In genomic region chr17:80468222-80468621, GRCh38 we compare ENCODE assay signal across 25 cellular contexts. TPM values are rescaled to one million over a fixed set of nuclear protein-coding genes. Genes with fewer than 3 reads are reported as not detected.
DNase-seq lines count a peak whose midpoint lies in the region; ATAC-seq and TF ChIP-seq lines count a peak whose summit lies in the region.
"Had no signal": no experiment of that assay in that cellular context is flagged by ENCODE, and none has a peak within 500 bp of the region (broad histone marks: within the 10 kb centered on the region; RNA-seq: fewer than 3 reads in every experiment).

No MANE protein-coding gene starts in this region.

- no peak overlapping the region for H3K4me2 ChIP-seq in SK-N-SH
- H3K4me2 ChIP-seq: smooth muscle cell had no signal

- H3K4me3 ChIP-seq in H7 (ENCODE audit: insufficient read depth, low read depth, low read length) (no peak overlapping the region), SK-N-SH (ENCODE audit: low read depth in 2 of 2, low read length in 1 of 2) (no peak overlapping the region), dorsolateral prefrontal cortex (peak overlapping the region in 15 of 59 donors; percentile 1 to 73 (median 30))
- H3K4me3 ChIP-seq: BLaER1 treated with 17β-estradiol and CSF1 and Interleukin-3, amounts not matched to agents 10 nM and 100 nM; GM23248; Peyer's patch; smooth muscle cell; vagina had no signal

- H3K27me3 ChIP-seq in H7 (ENCODE audit: control insufficient read depth, insufficient read depth, low read length) (peaks cover 14% of the 10 kb centered on the region), SK-N-SH (ENCODE audit: insufficient read depth) (peaks cover 94% of the 10 kb centered on the region), dorsolateral prefrontal cortex (peaks cover 0 to 20% (median 0%) of the 10 kb centered on the region in 45 donors)
- H3K27me3 ChIP-seq: vagina had no signal

- ATAC-seq in GM21529 (IDR thresholded peaks at IDR 0.05; ENCODE audit: unreplicated experiment), result no peak
- no peak for ATAC-seq in GM18907 (IDR thresholded peaks at IDR 0.05; ENCODE audit: unreplicated experiment)
- ATAC-seq: activated CD4-positive, alpha-beta T cell treated with anti-CD3 and anti-CD28 coated beads for 36 hours; activated CD8-positive, alpha-beta T cell treated with anti-CD3 and anti-CD28 coated beads, Interleukin-2, amount 10 ng/mL, durations not matched to agents 7 days and 5 days; activated naive CD4-positive, alpha-beta T cell treated with anti-CD3 and anti-CD28 coated beads, Interleukin-2, amount 50 U/mL, for 72 hours; left ventricle myocardium superior; stimulated activated naive CD8-positive, alpha-beta T cell treated with anti-CD3 and anti-CD28 coated beads, Interleukin-15, Interleukin-2, amounts not matched to agents 100 U/mL and 50 U/mL, for 24 hours had no signal

- POLR2A ChIA-PET in SK-N-SH (lab: Yijun Ruan, JAX), result interaction anchor here (2.0 kb wide), 1 partner anchor 13 kb away, joined by 11 read pairs; no protein-coding TSS in a partner anchor

- no peak overlapping the region for H2AFZ ChIP-seq in SK-N-SH (ENCODE audit: low read depth)
- H2AFZ ChIP-seq: GM23248 had no signal

- TF ChIP-seq RAD21 in SK-N-SH (IDR thresholded peaks at IDR 0.05; ENCODE audit: low read length), result no peak

- no peak overlapping the region for H3K9ac ChIP-seq in SK-N-SH
- H3K9ac ChIP-seq: BLaER1 treated with 17β-estradiol and CSF1 and Interleukin-3, amounts not matched to agents 10 nM and 100 nM; GM23248 had no signal

- H3K27ac Mint-ChIP-seq in nephron progenitor cell, result no peak overlapping the region
- H3K27ac Mint-ChIP-seq: activated CD4-positive, alpha-beta T cell treated with anti-CD3 and anti-CD28 coated beads for 36 hours; activated CD8-positive, alpha-beta T cell treated with anti-CD3 and anti-CD28 coated beads, Interleukin-2, amount 10 ng/mL, durations not matched to agents 7 days and 5 days; T-helper 2 cell treated with Interferon-gamma antibody and Interleukin-4, amounts not matched to agents 5 μg/mL and 100 μg/mL, for 36 hours had no signal

- no peak overlapping the region for H3K4me3 Mint-ChIP-seq in nephron progenitor cell
- H3K4me3 Mint-ChIP-seq: activated CD4-positive, alpha-beta T cell treated with anti-CD3 and anti-CD28 coated beads for 36 hours; activated CD8-positive, alpha-beta T cell treated with anti-CD3 and anti-CD28 coated beads, Interleukin-2, amount 10 ng/mL, durations not matched to agents 7 days and 5 days; T-helper 2 cell treated with Interferon-gamma antibody and Interleukin-4, amounts not matched to agents 5 μg/mL and 100 μg/mL, for 36 hours had no signal

- no peaks in the 10 kb centered on the region for H3K9me2 ChIP-seq in SK-N-SH

- no peaks in the 10 kb centered on the region for H3K36me3 Mint-ChIP-seq in nephron progenitor cell (ENCODE audit: low read depth)

- H3K4me1 Mint-ChIP-seq in nephron progenitor cell, result no peaks in the 10 kb centered on the region

- H3K36me3 ChIP-seq in H7 (replicated peaks; ENCODE audit: control insufficient read depth, insufficient read depth, low read length), result no peaks in the 10 kb centered on the region
- H3K36me3 ChIP-seq in SK-N-SH (replicated peaks in 1 of 2; ENCODE audit: control insufficient read depth in 1 of 2, insufficient read depth in 2 of 2, low read length in 1 of 2), result no peaks in the 10 kb centered on the region
- H3K36me3 ChIP-seq: BLaER1 treated with 17β-estradiol and CSF1 and Interleukin-3, amounts not matched to agents 10 nM and 100 nM; Peyer's patch; vagina had no signal

- H3K27ac ChIP-seq in SK-N-SH (ENCODE audit: low read depth in 2 of 2, low read length in 1 of 2) (no peak overlapping the region), dorsolateral prefrontal cortex (peak overlapping the region in 38 of 59 donors; percentile 12 to 93 (median 61))
- H3K27ac ChIP-seq: BLaER1 treated with 17β-estradiol and CSF1 and Interleukin-3, amounts not matched to agents 10 nM and 100 nM; GM23248; Peyer's patch; vagina had no signal

- WGBS in SK-N-SH (ENCODE audit: low lambda C conversion rate), result 20% methylated on average over 3 of the region's 15 CpGs

- TF ChIP-seq EP300 in SK-N-SH (IDR thresholded peaks at IDR 0.05; ENCODE audit: borderline replicate concordance in 1 of 2, low read depth in 1 of 2, low read length in 1 of 2), result no peak

- H4K20me1 ChIP-seq in SK-N-SH (ENCODE audit: insufficient read depth), result no peaks in the 10 kb centered on the region

- DNase-seq in H7 (peak; percentile 95), SK-N-SH (peak; percentile 62), dorsolateral prefrontal cortex (peak in 1 of 10 donors; percentile 36), nephron progenitor cell (peak; percentile 72), NCI-H524 treated with DMSO at 0.1 percent for 48 hours (lab: John Stamatoyannopoulos, UW) (no peak)
- DNase-seq: activated CD4-positive, alpha-beta T cell treated with anti-CD3 and anti-CD28 coated beads for 36 hours; activated CD8-positive, alpha-beta T cell treated with anti-CD3 and anti-CD28 coated beads, Interleukin-2, amount 10 ng/mL, durations not matched to agents 7 days and 5 days; activated T-cell treated with anti-CD3 and anti-CD28 coated beads for 4 hours; COR-L47; cortex of kidney; GM23248; Karpas-422; left ventricle myocardium superior; NCI-H2081 treated with DMSO at 0.1 percent for 48 hours; NCI-H226; Peyer's patch; SHP77 treated with DMSO at 0.1 percent for 48 hours; stimulated activated naive CD8-positive, alpha-beta T cell treated with anti-CD3 and anti-CD28 coated beads, Interleukin-15, Interleukin-2, amounts not matched to agents 100 U/mL and 50 U/mL, for 24 hours had no signal

- no peaks in the 10 kb centered on the region for H3K9me3 ChIP-seq in SK-N-SH
- H3K9me3 ChIP-seq: BLaER1 treated with 17β-estradiol and CSF1 and Interleukin-3, amounts not matched to agents 10 nM and 100 nM; Peyer's patch; vagina had no signal

- peaks cover 0 to 9% of the 10 kb centered on the region in 2 experiments; a peak in 1 of 4 replicates for H3K4me1 ChIP-seq in SK-N-SH (ENCODE audit: control insufficient read depth in 1 of 2, insufficient read depth in 2 of 2, low read depth in 1 of 2, low read length in 1 of 2)
- H3K4me1 ChIP-seq: Peyer's patch, vagina had no signal

- no peaks in the 10 kb centered on the region for H3K9me3 Mint-ChIP-seq in nephron progenitor cell
- H3K9me3 Mint-ChIP-seq: activated naive CD4-positive, alpha-beta T cell treated with anti-CD3 and anti-CD28 coated beads, Interleukin-2, amount 50 U/mL, for 72 hours; T-helper 2 cell treated with Interferon-gamma antibody and Interleukin-4, amounts not matched to agents 5 μg/mL and 100 μg/mL, for 36 hours had no signal

- intact Hi-C loops in dorsolateral prefrontal cortex (cut with DNase I), result no loop called here

- peaks cover 83% of the 10 kb centered on the region for H3K27me3 Mint-ChIP-seq in nephron progenitor cell (ENCODE audit: low read depth, poor library complexity)

- no peaks in the 10 kb centered on the region for H3K79me2 ChIP-seq in SK-N-SH (ENCODE audit: insufficient read depth)

- H3F3A ChIP-seq in SK-N-SH (replicated peaks; ENCODE audit: insufficient read depth), result no peaks in the 10 kb centered on the region

- TF ChIP-seq CTCF in SK-N-SH (IDR thresholded peaks at IDR 0.05), result no peak
- no peak for TF ChIP-seq CTCF in dorsolateral prefrontal cortex (IDR thresholded peaks at IDR 0.05 in 54 of 56, conservative IDR thresholded peaks at IDR 0.05 in 2 of 56; ENCODE audit: low read depth in 1 of 56, partially characterized antibody in 56 of 56)
- no peak for TF ChIP-seq CTCF in nephron progenitor cell (IDR thresholded peaks at IDR 0.05)

- CTCF ChIA-PET in SK-N-SH (lab: Yijun Ruan, JAX), result interaction anchor here (1.0 to 6.8 kb wide), 8 partner anchors 8 to 514 kb away, joined by 3 to 41 read pairs (median 3); partner anchors contain the start of genes ENDOV and NPTX1

TF ChIP-seq in SK-N-SH, 30 proteins besides CTCF, POLR2A, EP300 and RAD21:
- TF ChIP-seq JUND (IDR thresholded peaks at IDR 0.05), result no peak
- TF ChIP-seq MEF2A (IDR thresholded peaks at IDR 0.05; ENCODE audit: borderline replicate concordance, low read depth), result no peak
- peak; percentile 91 for TF ChIP-seq REST (IDR thresholded peaks at IDR 0.05; ENCODE audit: low read depth, low read length)

RNA-seq across cellular contexts. Expression of gene NPTX1, which starts 8.2 kb away (rescaled TPM):
- total RNA-seq in H7 (2014; rRNA removed; shearing (Covaris generic)), result 1.6 and 4.2 TPM in 2 replicates
- 0.05 and 0.16 TPM in 2 replicates for polyA plus RNA-seq in SK-N-SH (2012; rRNA removed)
- 0.01 and 0.03 TPM in 2 replicates for polyA plus RNA-seq in SK-N-SH (2012; cell fraction: cytosol; rRNA removed)
- polyA plus RNA-seq in SK-N-SH (2012; cell fraction: nucleus; rRNA removed), result 0.05 and 0.38 TPM in 2 replicates
- total RNA-seq in dorsolateral prefrontal cortex, result 100 to 1,000 TPM in 119 of 120 experiments, 10 to 100 TPM in 1; 88.1 to 345 (median 239) TPM
- total RNA-seq: left ventricle myocardium superior had no signal

RNA-seq across cellular contexts. Expression of gene ENDOV, which starts 53.3 kb away (rescaled TPM):
- 17.1 and 26.0 TPM in 2 replicates for total RNA-seq in H7 (2014; rRNA removed; shearing (Covaris generic))
- 83.6 and 90.3 TPM in 2 replicates for polyA plus RNA-seq in SK-N-SH (2012; rRNA removed)
- 36.1 and 50.0 TPM in 2 replicates for polyA plus RNA-seq in SK-N-SH (2012; cell fraction: cytosol; rRNA removed)
- polyA plus RNA-seq in SK-N-SH (2012; cell fraction: nucleus; rRNA removed), result 181 and 203 TPM in 2 replicates
- 10 to 100 TPM; 21.4 to 61.2 (median 36.5) TPM for total RNA-seq in dorsolateral prefrontal cortex

Comparison
In these comparisons a context has a peak if more than half of its experiments do, and no peak if none do; other contexts are left out.
1. H3K27ac ChIP-seq: peak in dorsolateral prefrontal cortex (38 of 59); none in SK-N-SH (0 of 2).
2. RNA of gene NPTX1, which starts 8.2 kb away (total RNA-seq): 88.1 to 345 TPM in dorsolateral prefrontal cortex; 1.6 to 4.2 TPM in H7; every median in the first group is over 10 times any median in the second.